30 cellular contexts compared by ENCODE assay signal in the genomic region with DNA sequence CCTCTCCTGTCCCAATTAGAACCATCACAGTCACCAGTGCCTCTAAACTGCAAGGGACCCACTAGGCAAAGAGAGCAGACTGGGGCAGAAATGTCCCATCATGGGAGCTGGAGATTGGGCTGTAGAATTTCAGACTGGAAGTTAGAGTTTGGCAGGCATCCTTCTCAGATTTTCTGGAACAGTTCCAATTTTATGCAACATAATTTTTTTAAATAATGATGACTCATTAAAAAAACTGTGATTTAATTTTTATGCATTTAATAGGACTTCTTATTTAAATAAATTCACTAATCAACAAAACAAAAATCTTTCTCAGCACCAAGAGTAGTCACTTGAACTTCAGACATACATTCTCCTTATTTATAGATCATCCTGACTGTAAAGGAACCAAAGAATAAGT.
"Had no signal": no experiment of that assay in that cellular context is flagged by ENCODE, and none has a peak within 500 bp of the region (broad histone marks: within the 10 kb centered on the region; RNA-seq: fewer than 3 reads in every experiment).

No MANE protein-coding gene starts in this region.

- ATAC-seq: activated CD4-positive, alpha-beta T cell treated with anti-CD3 and anti-CD28 coated beads for 36 hours; activated naive CD4-positive, alpha-beta T cell treated with anti-CD3 and anti-CD28 coated beads, Interleukin-2, amount 50 U/mL, for 72 hours; activated T-cell treated with anti-CD3 and anti-CD28 coated beads, Interleukin-2, amount 50 U/mL, for 72 hours; body of pancreas; gastroesophageal sphincter; left cardiac atrium; left ventricle myocardium superior; sciatic nerve; stimulated activated naive B cell treated with anti-CD40 and anti-IgM and Interleukin-4, amounts not matched to agents 10 μg/mL and 1 μg/mL and 100 μg/mL, for 72 hours had no signal

- H3K79me2 ChIP-seq: hepatocyte had no signal

- H3K9me3 ChIP-seq: body of pancreas, neutrophil, ovary, thyroid gland, upper lobe of left lung, vagina had no signal

- H3K4me3 ChIP-seq: body of pancreas, gastroesophageal sphincter, hepatocyte, ovary, stomach, thyroid gland, upper lobe of left lung, vagina had no signal

- H3K27ac ChIP-seq: body of pancreas, gastroesophageal sphincter, hepatocyte, neutrophil, ovary, stomach, thyroid gland, upper lobe of left lung, vagina had no signal

- FAIRE-seq: keratinocyte, small intestine had no signal

- H3K4me2 ChIP-seq: hepatocyte had no signal

- H3K36me3 ChIP-seq: gastroesophageal sphincter, neutrophil, ovary, stomach, thyroid gland, upper lobe of left lung, vagina had no signal

- H2AFZ ChIP-seq: hepatocyte had no signal

- DNase-seq: activated CD4-positive, alpha-beta T cell treated with anti-CD3 and anti-CD28 coated beads for 36 hours; activated CD4-positive, alpha-beta T cell treated with anti-CD3 and anti-CD28 coated beads, Interleukin-2, amount 50 U/mL, for 4 hours; activated CD4-positive, CD25-positive, alpha-beta regulatory T cell; activated naive CD4-positive, alpha-beta T cell; activated T-cell treated with anti-CD3 and anti-CD28 coated beads for 4 hours; activated T-cell treated with anti-CD3 and anti-CD28 coated beads, Interleukin-2, amount 50 U/mL, for 72 hours; aorta; body of pancreas; caudate nucleus; effector CD8-positive, alpha-beta T cell; erythroblast; left cardiac atrium; left ventricle myocardium superior; naive B cell; nephron progenitor cell; ovary; small intestine; stimulated activated CD4-positive, alpha-beta T cell treated with anti-CD3 and anti-CD28 coated beads, Interleukin-4, amount 100 ng/mL, for 24 hours; stimulated activated naive B cell treated with anti-CD40 and anti-IgM and Interleukin-4, amounts not matched to agents 10 μg/mL and 1 μg/mL and 100 μg/mL, for 72 hours; stomach; T-helper 1 cell; thyroid gland; upper lobe of left lung had no signal

- H3K27me3 ChIP-seq: body of pancreas, gastroesophageal sphincter, hepatocyte, neutrophil, ovary, stomach, thyroid gland, upper lobe of left lung, vagina had no signal

- H3K4me1 ChIP-seq: body of pancreas, gastroesophageal sphincter, stomach, thyroid gland, upper lobe of left lung, vagina had no signal
